In the genomic region with DNA sequence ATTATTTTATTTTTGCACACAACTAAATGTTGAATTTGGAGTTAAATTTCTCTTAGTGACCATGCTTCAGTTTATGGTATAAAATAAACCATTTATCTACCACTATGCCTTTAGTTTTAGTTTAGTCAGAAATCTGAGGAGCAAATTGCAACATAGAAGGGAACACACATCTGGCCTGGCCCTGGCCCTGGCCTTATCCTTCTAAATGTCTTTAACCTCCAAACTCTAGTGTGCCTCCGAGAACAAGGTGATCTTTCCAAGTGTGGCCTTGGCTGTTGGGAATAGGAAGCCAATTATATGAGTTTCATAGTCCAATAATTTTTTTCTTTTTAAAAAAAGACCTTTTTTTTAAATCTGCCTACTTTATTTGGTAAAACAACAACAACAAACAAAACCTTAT, we compare ENCODE assay signal across 34 cellular contexts.
"Had no signal": no experiment of that assay in that cellular context is flagged by ENCODE, and none has a peak within 500 bp of the region (broad histone marks: within the 10 kb centered on the region; RNA-seq: fewer than 3 reads in every experiment).

No MANE protein-coding gene starts in this region.

- H3K27ac ChIP-seq: KMS-11 had no signal

- H3K36me3 ChIP-seq: MG63 had no signal

- DNase-seq: Karpas-422, Kasumi-1, MG63, MM.1S, MV-4-11, NCI-H1048, NCI-H1092, NCI-H1092 treated with DMSO at 0.1 percent for 48 hours, NCI-H1105, NCI-H1105 treated with DMSO at 0.1 percent for 48 hours, NCI-H1417, NCI-H1417 treated with DMSO at 0.1 percent for 48 hours, NCI-H1436, NCI-H1436 treated with DMSO at 0.1 percent for 48 hours, NCI-H146, NCI-H1694, NCI-H1694 treated with DMSO at 0.1 percent for 48 hours, NCI-H187, NCI-H187 treated with DMSO at 0.1 percent for 48 hours, NCI-H1930, NCI-H2029, NCI-H2029 treated with DMSO at 0.1 percent for 48 hours, NCI-H2081, NCI-H2081 treated with DMSO at 0.1 percent for 48 hours, NCI-H2107, NCI-H2171, NCI-H2171 treated with DMSO at 0.1 percent for 48 hours, NCI-H2227 treated with DMSO at 0.1 percent for 48 hours, NCI-H226, NCI-H345, NCI-H446, NCI-H446 treated with DMSO at 0.1 percent for 48 hours, NCI-H510A had no signal

- H3K4me2 ChIP-seq: KMS-11 had no signal

- H3K4me3 ChIP-seq: MG63 had no signal

- H3K27me3 ChIP-seq: MG63 had no signal

- H3K9me3 ChIP-seq: MG63 had no signal

- H3K9ac ChIP-seq: KMS-11 had no signal
